ENCODE assay signal across 32 cellular contexts in the genomic region with DNA sequence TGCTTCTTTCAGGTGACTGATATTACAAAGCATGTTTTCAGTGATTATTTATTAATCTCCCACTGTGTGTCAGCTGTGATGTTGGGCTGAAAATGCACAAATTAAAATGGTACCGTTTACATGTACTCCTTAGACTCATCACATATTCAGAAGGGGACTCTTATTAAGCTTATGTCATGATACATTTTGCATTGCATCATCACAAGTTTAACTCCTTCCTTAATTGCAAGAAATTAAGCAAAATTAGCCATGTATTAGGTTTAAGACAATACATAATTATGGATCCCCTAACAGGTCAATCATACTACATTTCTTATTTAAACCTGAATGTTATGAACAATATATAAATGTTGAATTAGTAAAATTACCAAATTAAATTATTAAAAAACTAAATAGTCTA.
"Had no signal": no experiment of that assay in that cellular context is flagged by ENCODE, and none has a peak within 500 bp of the region (broad histone marks: within the 10 kb centered on the region; RNA-seq: fewer than 3 reads in every experiment).

No MANE protein-coding gene starts in this region.

- H3K27ac ChIP-seq: adrenal gland, body of pancreas, brain microvascular endothelial cell, breast epithelium had no signal

- DNase-seq: activated B cell treated with CpG ODN at 0.5 μM for 24 hours; activated CD4-positive, alpha-beta memory T cell treated with anti-CD3 and anti-CD28 coated beads for 36 hours; activated CD4-positive, alpha-beta T cell treated with anti-CD3 and anti-CD28 coated beads for 4 hours; activated CD4-positive, alpha-beta T cell treated with anti-CD3 and anti-CD28 coated beads, Interleukin-2, amount 10 ng/mL, durations not matched to agents 24 days and 14 days; activated CD4-positive, alpha-beta T cell treated with anti-CD3 and anti-CD28 coated beads, Interleukin-2, amount 50 U/mL, for 1 hour; activated CD4-positive, alpha-beta T cell treated with anti-CD3 and anti-CD28 coated beads, Interleukin-2, amount 50 U/mL, for 4 hours; activated CD4-positive, CD25-positive, alpha-beta regulatory T cell treated with anti-CD3 and anti-CD28 coated beads, Interleukin-2, amount 50 U/mL, for 72 hours; activated CD8-positive, alpha-beta memory T cell treated with anti-CD3 and anti-CD28 coated beads, Interleukin-2, amount 50 U/mL, for 4 hours; activated CD8-positive, alpha-beta T cell treated with anti-CD3 and anti-CD28 coated beads for 36 hours; activated effector memory CD4-positive, alpha-beta T cell treated with anti-CD3 and anti-CD28 coated beads, Interleukin-2, amount 50 U/mL, for 16 hours; activated gamma-delta T cell treated with Interleukin-2 at 50 U/mL for 16 hours; activated naive CD4-positive, alpha-beta T cell; activated naive CD4-positive, alpha-beta T cell treated with anti-CD3 and anti-CD28 coated beads for 36 hours; activated naive CD4-positive, alpha-beta T cell treated with anti-CD3 and anti-CD28 coated beads, Interleukin-2, amount 50 U/mL, for 16 hours; activated naive CD8-positive, alpha-beta T cell treated with anti-CD3 and anti-CD28 coated beads for 36 hours; activated T-cell treated with anti-CD3 and anti-CD28 coated beads for 4 hours; activated T-cell treated with anti-CD3 and anti-CD28 coated beads, Interleukin-2, amount 50 U/mL, for 1 hour; activated T-cell treated with anti-CD3 and anti-CD28 coated beads, Interleukin-2, amount 50 U/mL, for 4 hours; activated T-cell treated with anti-CD3 and anti-CD28 coated beads, Interleukin-2, amount 50 U/mL, for 72 hours; adrenal gland; amniotic stem cell; aorta; body of pancreas; brain microvascular endothelial cell; central memory CD4-positive, alpha-beta T cell; T-helper 2 cell; T-helper 9 cell had no signal

- H3K9me3 ChIP-seq: adrenal gland, body of pancreas, breast epithelium had no signal

- H3K36me3 ChIP-seq: adrenal gland, brain microvascular endothelial cell, breast epithelium had no signal

- ATAC-seq: activated CD8-positive, alpha-beta T cell treated with anti-CD3 and anti-CD28 coated beads for 36 hours; activated naive CD4-positive, alpha-beta T cell treated with anti-CD3 and anti-CD28 coated beads, Interleukin-2, amount 50 U/mL, for 72 hours; activated T-cell treated with anti-CD3 and anti-CD28 coated beads, Interleukin-2, amount 50 U/mL, for 4 hours; activated T-cell treated with anti-CD3 and anti-CD28 coated beads, Interleukin-2, amount 50 U/mL, for 72 hours; activated T-helper 17 cell treated with anti-CD3 and anti-CD28 coated beads, Interleukin-2, amount 50 U/mL, for 72 hours; body of pancreas had no signal

- H3K27me3 ChIP-seq: adrenal gland, body of pancreas, brain microvascular endothelial cell, breast epithelium had no signal

- FAIRE-seq: astrocyte, colon had no signal

- H3K4me3 ChIP-seq: adrenal gland, body of pancreas, breast epithelium had no signal

- H3K4me1 ChIP-seq: adrenal gland, body of pancreas, breast epithelium had no signal
